In genomic region chr5:36870399-36871040, GRCh38 we compare ENCODE assay signal across 8 cellular contexts. TPM values are rescaled to one million over a fixed set of nuclear protein-coding genes. Genes with fewer than 3 reads are reported as not detected.
DNase-seq lines count a peak whose midpoint lies in the region; ATAC-seq and TF ChIP-seq lines count a peak whose summit lies in the region.

No MANE protein-coding gene starts in this region.

- H3K27ac Mint-ChIP-seq in nephron progenitor cell: no peak overlapping the region
- no peak overlapping the region for H3K27ac Mint-ChIP-seq in activated T-helper 1 cell treated with anti-CD3 and anti-CD28 coated beads, Interleukin-12 subunit alpha, Interleukin-12 subunit beta, Interleukin-2, Interleukin-4 antibody, amounts not matched to agents 30 ng/mL and 10 ng/mL and 1 ng/mL, durations not matched to agents 14 hours and 24 hours and 36 hours

- ATAC-seq in GM18867 (IDR thresholded peaks at IDR 0.05; ENCODE audit: unreplicated experiment) (peak; percentile 78), HG02981 (IDR thresholded peaks at IDR 0.05; ENCODE audit: unreplicated experiment) (peak; percentile 78), esophagus mucosa (peak; percentile 82)

- H3K36me3 ChIP-seq in BE2C: no peaks in the 10 kb centered on the region

- DNase-seq in BE2C (no peak), NCI-H146 (lab: John Stamatoyannopoulos, UW) (peak; percentile 64), SKM-1 (lab: John Stamatoyannopoulos, UW; ENCODE audit: unreplicated experiment) (peak; percentile 83), nephron progenitor cell (peak; percentile 8)
- no peak for DNase-seq in activated T-helper 1 cell treated with anti-CD3 and anti-CD28 coated beads, Interleukin-12 subunit alpha, Interleukin-12 subunit beta, Interleukin-2, Interleukin-4 antibody, amounts not matched to agents 30 ng/mL and 10 ng/mL and 1 ng/mL, durations not matched to agents 14 hours and 24 hours and 36 hours (ENCODE audit: low spot score)

- H3K4me3 ChIP-seq in BE2C (ENCODE audit: low read depth, low read length): no peak overlapping the region

- TF ChIP-seq CTCF in BE2C (IDR thresholded peaks at IDR 0.05; ENCODE audit: low read depth, low read length): peak; percentile 67
- peak; percentile 73 for TF ChIP-seq CTCF in nephron progenitor cell (IDR thresholded peaks at IDR 0.05)

- intact Hi-C loops in activated T-helper 1 cell treated with anti-CD3 and anti-CD28 coated beads, Interleukin-12 subunit alpha, Interleukin-12 subunit beta, Interleukin-2, Interleukin-4 antibody, amounts not matched to agents 30 ng/mL and 10 ng/mL and 1 ng/mL, durations not matched to agents 14 hours and 24 hours and 36 hours (cut with micrococcal nuclease): loop anchor here (1.0 to 10.0 kb wide), 4 partner anchors 125 to 334 kb away; no protein-coding TSS in a partner anchor

- no peaks in the 10 kb centered on the region for H3K9me3 ChIP-seq in BE2C

- no peaks in the 10 kb centered on the region for H3K27me3 ChIP-seq in BE2C

- H3K27me3 Mint-ChIP-seq in nephron progenitor cell (ENCODE audit: low read depth, poor library complexity): no peaks in the 10 kb centered on the region
- peaks cover 3% of the 10 kb centered on the region for H3K27me3 Mint-ChIP-seq in activated T-helper 1 cell treated with anti-CD3 and anti-CD28 coated beads, Interleukin-12 subunit alpha, Interleukin-12 subunit beta, Interleukin-2, Interleukin-4 antibody, amounts not matched to agents 30 ng/mL and 10 ng/mL and 1 ng/mL, durations not matched to agents 14 hours and 24 hours and 36 hours (ENCODE audit: insufficient read depth)

- no peak overlapping the region for H3K4me3 Mint-ChIP-seq in nephron progenitor cell
- H3K4me3 Mint-ChIP-seq in activated T-helper 1 cell treated with anti-CD3 and anti-CD28 coated beads, Interleukin-12 subunit alpha, Interleukin-12 subunit beta, Interleukin-2, Interleukin-4 antibody, amounts not matched to agents 30 ng/mL and 10 ng/mL and 1 ng/mL, durations not matched to agents 14 hours and 24 hours and 36 hours: no peak overlapping the region

- no peaks in the 10 kb centered on the region for H3K4me1 ChIP-seq in BE2C

- peaks cover 40% of the 10 kb centered on the region for H3K36me3 Mint-ChIP-seq in nephron progenitor cell (ENCODE audit: low read depth)
- peaks cover 12% of the 10 kb centered on the region for H3K36me3 Mint-ChIP-seq in activated T-helper 1 cell treated with anti-CD3 and anti-CD28 coated beads, Interleukin-12 subunit alpha, Interleukin-12 subunit beta, Interleukin-2, Interleukin-4 antibody, amounts not matched to agents 30 ng/mL and 10 ng/mL and 1 ng/mL, durations not matched to agents 14 hours and 24 hours and 36 hours (ENCODE audit: low read depth)

- peaks cover 16% of the 10 kb centered on the region for H3K9me3 Mint-ChIP-seq in nephron progenitor cell
- no peaks in the 10 kb centered on the region for H3K9me3 Mint-ChIP-seq in activated T-helper 1 cell treated with anti-CD3 and anti-CD28 coated beads, Interleukin-12 subunit alpha, Interleukin-12 subunit beta, Interleukin-2, Interleukin-4 antibody, amounts not matched to agents 30 ng/mL and 10 ng/mL and 1 ng/mL, durations not matched to agents 14 hours and 24 hours and 36 hours

- H3K4me1 Mint-ChIP-seq in nephron progenitor cell: peaks cover 50% of the 10 kb centered on the region
- peaks cover 41% of the 10 kb centered on the region for H3K4me1 Mint-ChIP-seq in activated T-helper 1 cell treated with anti-CD3 and anti-CD28 coated beads, Interleukin-12 subunit alpha, Interleukin-12 subunit beta, Interleukin-2, Interleukin-4 antibody, amounts not matched to agents 30 ng/mL and 10 ng/mL and 1 ng/mL, durations not matched to agents 14 hours and 24 hours and 36 hours (ENCODE audit: low read depth)

RNA-seq across cellular contexts. Expression of gene NIPBL, which starts 6.0 kb away (rescaled TPM):
- polyA plus RNA-seq in BE2C (2012; ENCODE audit: insufficient read depth, insufficient read length, low read depth): 37.7 TPM
- total RNA-seq in esophagus mucosa: 36.1 TPM
- 59.4 and 62.4 TPM in 2 replicates for total RNA-seq in activated T-helper 1 cell treated with anti-CD3 and anti-CD28 coated beads, Interleukin-12 subunit alpha, Interleukin-12 subunit beta, Interleukin-2, Interleukin-4 antibody, amounts not matched to agents 30 ng/mL and 10 ng/mL and 1 ng/mL, durations not matched to agents 14 hours and 24 hours and 36 hours

Comparison
In these comparisons a context has a peak if more than half of its experiments do, and no peak if none do; other contexts are left out.
1. DNase-seq: peak in NCI-H146 (single experiment), SKM-1 (single experiment) and nephron progenitor cell (single experiment); none in BE2C (single experiment) and activated T-helper 1 cell treated with anti-CD3 and anti-CD28 coated beads, Interleukin-12 subunit alpha, Interleukin-12 subunit beta, Interleukin-2, Interleukin-4 antibody, amounts not matched to agents 30 ng/mL and 10 ng/mL and 1 ng/mL, durations not matched to agents 14 hours and 24 hours and 36 hours (single experiment).
2. Peak in every context shown above with its lines, with median percentiles within 50 percentile points of each other: ATAC-seq.